In genomic region chr18:21362921-21363320, GRCh38 we compare ENCODE assay signal across 1 cellular context.
TF ChIP-seq lines count a peak whose summit lies in the region.

No MANE protein-coding gene starts in this region.

TF ChIP-seq in GM23338, 12 proteins besides CTCF, POLR2A, EP300 and RAD21 (continued from another document):
- TF ChIP-seq ETS1 (IDR thresholded peaks at IDR 0.05), result no peak
- TF ChIP-seq REST (IDR thresholded peaks at IDR 0.05; ENCODE audit: unreplicated experiment), result no peak
- TF ChIP-seq CREB1 (CRISPR knock-in tag; IDR thresholded peaks at IDR 0.05; ENCODE audit: low read depth), result no peak
- TF ChIP-seq NANOG (IDR thresholded peaks at IDR 0.05; ENCODE audit: borderline replicate concordance), result no peak
- TF ChIP-seq POLR2AphosphoS5 (IDR thresholded peaks at IDR 0.05; ENCODE audit: low read depth), result no peak
TF ChIP-seq in GM23338: peak in this region for 0.
